31 cellular contexts compared by ENCODE assay signal in genomic region chr6:110930795-110931194, GRCh38.
"Had no signal": no experiment of that assay in that cellular context is flagged by ENCODE, and none has a peak within 500 bp of the region (broad histone marks: within the 10 kb centered on the region; RNA-seq: fewer than 3 reads in every experiment).

No MANE protein-coding gene starts in this region.

- FAIRE-seq: astrocyte, RCC 7860 had no signal

- H3K27ac ChIP-seq: adrenal gland, body of pancreas, breast epithelium, PC-9, RWPE1 had no signal

- H3K27me3 Mint-ChIP-seq: activated B cell treated with CpG ODN at 0.5 μM for 24 hours had no signal

- H3K9me3 Mint-ChIP-seq: activated B cell treated with CpG ODN at 0.5 μM for 24 hours; activated CD4-positive, alpha-beta memory T cell treated with anti-CD3 and anti-CD28 coated beads for 36 hours; activated naive CD4-positive, alpha-beta T cell treated with anti-CD3 and anti-CD28 coated beads for 36 hours; activated naive CD4-positive, alpha-beta T cell treated with anti-CD3 and anti-CD28 coated beads, Interleukin-2, amount 50 U/mL, for 72 hours; activated T-cell treated with anti-CD3 and anti-CD28 coated beads, Interleukin-2, amount 50 U/mL, for 4 hours; activated T-helper 1 cell treated with anti-CD3 and anti-CD28 coated beads, Interleukin-12 subunit alpha, Interleukin-12 subunit beta, Interleukin-2, Interleukin-4 antibody, amounts not matched to agents 30 ng/mL and 10 ng/mL and 1 ng/mL, durations not matched to agents 14 hours and 24 hours and 36 hours; T-cell had no signal

- ATAC-seq: activated T-cell treated with anti-CD3 and anti-CD28 coated beads, Interleukin-2, amount 50 U/mL, for 4 hours; body of pancreas; Right ventricle myocardium inferior; T-cell; T-helper 17 cell had no signal

- H3K4me3 Mint-ChIP-seq: activated B cell treated with CpG ODN at 0.5 μM for 24 hours; activated CD4-positive, alpha-beta memory T cell treated with anti-CD3 and anti-CD28 coated beads for 36 hours; activated naive CD4-positive, alpha-beta T cell treated with anti-CD3 and anti-CD28 coated beads for 36 hours; activated T-cell treated with anti-CD3 and anti-CD28 coated beads, Interleukin-2, amount 50 U/mL, for 4 hours; activated T-helper 1 cell treated with anti-CD3 and anti-CD28 coated beads, Interleukin-12 subunit alpha, Interleukin-12 subunit beta, Interleukin-2, Interleukin-4 antibody, amounts not matched to agents 30 ng/mL and 10 ng/mL and 1 ng/mL, durations not matched to agents 14 hours and 24 hours and 36 hours; T-cell; T-helper 17 cell had no signal

- H3K9me3 ChIP-seq: adrenal gland, body of pancreas, breast epithelium had no signal

- H3K4me2 ChIP-seq: PC-9 had no signal

- DNase-seq: activated B cell treated with CpG ODN at 0.5 μM for 24 hours; activated CD4-positive, alpha-beta memory T cell treated with anti-CD3 and anti-CD28 coated beads for 36 hours; activated CD4-positive, alpha-beta T cell treated with anti-CD3 and anti-CD28 coated beads for 4 hours; activated CD4-positive, alpha-beta T cell treated with anti-CD3 and anti-CD28 coated beads, Interleukin-2, amount 50 U/mL, for 1 hour; activated CD4-positive, CD25-positive, alpha-beta regulatory T cell treated with anti-CD3 and anti-CD28 coated beads, Interleukin-2, amount 50 U/mL, for 72 hours; activated CD8-positive, alpha-beta memory T cell treated with anti-CD3 and anti-CD28 coated beads, Interleukin-2, amount 50 U/mL, for 4 hours; activated gamma-delta T cell treated with Interleukin-2 at 50 U/mL for 16 hours; activated naive CD4-positive, alpha-beta T cell treated with anti-CD3 and anti-CD28 coated beads for 36 hours; activated T-cell treated with anti-CD3 and anti-CD28 coated beads for 4 hours; activated T-cell treated with anti-CD3 and anti-CD28 coated beads, Interleukin-2, amount 50 U/mL, for 4 hours; adrenal gland; body of pancreas; MM.1S; NCI-H1092; NCI-H1436 treated with DMSO at 0.1 percent for 48 hours; NCI-H1694 treated with DMSO at 0.1 percent for 48 hours; NCI-H2029; NCI-H345; NCI-H524 treated with DMSO at 0.1 percent for 48 hours; NK-92 treated with Interleukin-12 subunit alpha and Interleukin-12 subunit beta, amount 100 ng/mL, for 24 hours; PC-9; SIG-M5; T-cell; T-helper 17 cell had no signal

- H3K4me1 ChIP-seq: adrenal gland, body of pancreas, breast epithelium had no signal

- H3K36me3 Mint-ChIP-seq: activated CD4-positive, alpha-beta memory T cell treated with anti-CD3 and anti-CD28 coated beads for 36 hours; activated naive CD4-positive, alpha-beta T cell treated with anti-CD3 and anti-CD28 coated beads, Interleukin-2, amount 50 U/mL, for 72 hours; T-cell had no signal

- H2AFZ ChIP-seq: PC-9 had no signal

- H3K27ac Mint-ChIP-seq: activated B cell treated with CpG ODN at 0.5 μM for 24 hours; activated CD4-positive, alpha-beta memory T cell treated with anti-CD3 and anti-CD28 coated beads for 36 hours; activated naive CD4-positive, alpha-beta T cell treated with anti-CD3 and anti-CD28 coated beads for 36 hours; activated naive CD4-positive, alpha-beta T cell treated with anti-CD3 and anti-CD28 coated beads, Interleukin-2, amount 50 U/mL, for 72 hours; activated T-helper 1 cell treated with anti-CD3 and anti-CD28 coated beads, Interleukin-12 subunit alpha, Interleukin-12 subunit beta, Interleukin-2, Interleukin-4 antibody, amounts not matched to agents 30 ng/mL and 10 ng/mL and 1 ng/mL, durations not matched to agents 14 hours and 24 hours and 36 hours; T-cell; T-helper 17 cell had no signal

- H3K27me3 ChIP-seq: body of pancreas, breast epithelium had no signal

- H3K4me3 ChIP-seq: adrenal gland, body of pancreas, breast epithelium, PC-9 had no signal

- H3K36me3 ChIP-seq: adrenal gland, breast epithelium had no signal
